ENCODE assay signal across 14 cellular contexts in the genomic region with DNA sequence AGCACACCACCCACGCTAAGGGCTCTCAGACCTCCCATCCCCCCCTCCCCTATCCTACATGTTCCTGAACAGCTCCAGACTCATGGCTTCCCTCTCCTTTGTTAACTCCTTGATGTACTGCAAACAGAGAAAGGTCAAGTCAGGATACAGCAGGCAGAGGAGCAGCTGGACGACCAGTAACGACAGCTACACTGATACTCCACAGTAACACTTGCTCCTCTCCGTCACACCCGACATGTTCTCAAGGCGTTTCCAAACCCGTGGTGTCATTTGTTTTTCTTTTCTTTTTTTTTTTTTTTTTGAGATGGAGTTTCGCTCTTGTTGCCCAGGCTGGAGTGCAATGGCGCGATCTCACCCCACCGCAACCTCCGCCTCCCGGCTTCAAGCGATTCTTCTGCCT. TPM values are rescaled to one million over a fixed set of nuclear protein-coding genes. Genes with fewer than 3 reads are reported as not detected.
DNase-seq lines count a peak whose midpoint lies in the region; TF ChIP-seq lines count a peak whose summit lies in the region.
"Not testable (repeated sequence)": the region's sequence is repeated elsewhere in the genome, so short reads cannot be mapped to it uniquely, and the experiment has no call there.
"Had no signal": no experiment of that assay in that cellular context is flagged by ENCODE, and none has a peak within 500 bp of the region (broad histone marks: within the 10 kb centered on the region; RNA-seq: fewer than 3 reads in every experiment).

No MANE protein-coding gene starts in this region.

- H3K36me3 Mint-ChIP-seq in progenitor cell of endocrine pancreas (ENCODE audit: insufficient read depth); stimulated activated naive CD8-positive, alpha-beta T cell treated with anti-CD3 and anti-CD28 coated beads, Interleukin-15, Interleukin-2, amounts not matched to agents 100 ng/mL and 50 ng/mL, for 24 hours (ENCODE audit: low read depth): not testable (repeated sequence)

- H3K27me3 Mint-ChIP-seq in progenitor cell of endocrine pancreas; stimulated activated naive CD8-positive, alpha-beta T cell treated with anti-CD3 and anti-CD28 coated beads, Interleukin-15, Interleukin-2, amounts not matched to agents 100 ng/mL and 50 ng/mL, for 24 hours: not testable (repeated sequence)

- not testable (repeated sequence) for H3K4me3 Mint-ChIP-seq in progenitor cell of endocrine pancreas (ENCODE audit: low read depth); stimulated activated naive CD8-positive, alpha-beta T cell treated with anti-CD3 and anti-CD28 coated beads, Interleukin-15, Interleukin-2, amounts not matched to agents 100 ng/mL and 50 ng/mL, for 24 hours

- H3K4me3 ChIP-seq in SJCRH30, result not testable (repeated sequence)

- H3K9me3 ChIP-seq in SJCRH30 (replicated peaks), result not testable (repeated sequence)

- H3K27ac ChIP-seq in SJCRH30, result not testable (repeated sequence)

- not testable (repeated sequence) for H3K36me3 ChIP-seq in SJCRH30

- not testable (repeated sequence) for TF ChIP-seq CTCF in progenitor cell of endocrine pancreas (IDR thresholded peaks at IDR 0.05; ENCODE audit: unreplicated experiment)

- H3K27me3 ChIP-seq in SJCRH30, result not testable (repeated sequence)

- H3K4me1 ChIP-seq in SJCRH30, result not testable (repeated sequence)

- not testable (repeated sequence) for H3K4me1 Mint-ChIP-seq in progenitor cell of endocrine pancreas (ENCODE audit: low read depth); stimulated activated naive CD8-positive, alpha-beta T cell treated with anti-CD3 and anti-CD28 coated beads, Interleukin-15, Interleukin-2, amounts not matched to agents 100 ng/mL and 50 ng/mL, for 24 hours (ENCODE audit: low read depth)

- peak; percentile 0 for DNase-seq in D341Med (ENCODE audit: low spot score)
- DNase-seq in SJCRH30, result peak; percentile 51 to 69
- peak; percentile 15 for DNase-seq in left kidney (ENCODE audit: low read depth, low spot score)
- not testable (repeated sequence) for DNase-seq in progenitor cell of endocrine pancreas (ENCODE audit: low spot score, unreplicated experiment)

- H3K9me3 Mint-ChIP-seq in progenitor cell of endocrine pancreas (ENCODE audit: low read depth); stimulated activated naive CD8-positive, alpha-beta T cell treated with anti-CD3 and anti-CD28 coated beads, Interleukin-15, Interleukin-2, amounts not matched to agents 100 ng/mL and 50 ng/mL, for 24 hours: not testable (repeated sequence)

- peak overlapping the region; percentile 64 for H3K27ac Mint-ChIP-seq in progenitor cell of endocrine pancreas
- H3K27ac Mint-ChIP-seq in stimulated activated naive CD8-positive, alpha-beta T cell treated with anti-CD3 and anti-CD28 coated beads, Interleukin-15, Interleukin-2, amounts not matched to agents 100 ng/mL and 50 ng/mL, for 24 hours, result peak overlapping the region; percentile 52

RNA-seq across cellular contexts. Expression of a gene that starts 4.3 kb away (rescaled TPM):
- total RNA-seq in SJCRH30 (2014; rRNA removed; shearing (Covaris generic)), result 0.06 and 0.15 TPM in 2 replicates
- not detected in 2 replicates for total RNA-seq in progenitor cell of endocrine pancreas
- total RNA-seq: A172; B cell; Caco-2; Calu3; CD4-positive, alpha-beta T cell; CD8-positive, alpha-beta T cell; Daoy; G401; GM12878 had no signal

RNA-seq across cellular contexts. Expression of a gene that starts 41.6 kb away (rescaled TPM):
- 11.1 and 11.9 TPM in 2 replicates for total RNA-seq in SJCRH30 (2014; rRNA removed; shearing (Covaris generic))
- 37.1 and 41.0 TPM in 2 replicates for total RNA-seq in progenitor cell of endocrine pancreas
- total RNA-seq: B cell, Caco-2, Calu3 had no signal
